18 cellular contexts compared by ENCODE assay signal in genomic region chr15:69530234-69530633, GRCh38.
"Had no signal": no experiment of that assay in that cellular context is flagged by ENCODE, and none has a peak within 500 bp of the region (broad histone marks: within the 10 kb centered on the region; RNA-seq: fewer than 3 reads in every experiment).

No MANE protein-coding gene starts in this region.

- H3K9ac ChIP-seq: parathyroid adenoma had no signal

- H3K27ac Mint-ChIP-seq: activated CD8-positive, alpha-beta T cell treated with anti-CD3 and anti-CD28 coated beads, Interleukin-2, amount 10 ng/mL, durations not matched to agents 7 days and 5 days; activated naive CD8-positive, alpha-beta T cell treated with anti-CD3 and anti-CD28 coated beads, Interleukin-2, amount 10 ng/mL, durations not matched to agents 7 days and 5 days; activated T-helper 1 cell treated with anti-CD3 and anti-CD28 coated beads, Interleukin-12 subunit alpha, Interleukin-12 subunit beta, Interleukin-2, Interleukin-4 antibody, amounts not matched to agents 30 ng/mL and 10 ng/mL and 1 ng/mL, durations not matched to agents 14 hours and 24 hours and 36 hours; mesothelial cell of epicardium; stimulated activated memory B cell treated with anti-CD40 and anti-IgM and Interleukin-4, amounts not matched to agents 10 μg/mL and 1 μg/mL and 100 μg/mL, for 72 hours had no signal

- H3K4me1 Mint-ChIP-seq: naive thymus-derived CD8-positive, alpha-beta T cell; stimulated activated memory B cell treated with anti-CD40 and anti-IgM and Interleukin-4, amounts not matched to agents 10 μg/mL and 1 μg/mL and 100 μg/mL, for 72 hours had no signal

- H3K79me2 ChIP-seq: parathyroid adenoma had no signal

- H3K4me1 ChIP-seq: parathyroid adenoma, right lobe of liver had no signal

- DNase-seq: activated CD4-positive, alpha-beta T cell treated with anti-CD3 and anti-CD28 coated beads for 1 hour; activated CD4-positive, alpha-beta T cell treated with anti-CD3 and anti-CD28 coated beads, Interleukin-2, amount 50 U/mL, for 1 hour; activated CD8-positive, alpha-beta T cell treated with anti-CD3 and anti-CD28 coated beads, Interleukin-2, amount 10 ng/mL, durations not matched to agents 7 days and 5 days; activated gamma-delta T cell treated with Interleukin-2 at 50 U/mL for 16 hours; activated naive CD8-positive, alpha-beta T cell treated with anti-CD3 and anti-CD28 coated beads, Interleukin-2, amount 10 ng/mL, durations not matched to agents 7 days and 5 days; amniotic stem cell; cortex of kidney; heart left ventricle; naive thymus-derived CD8-positive, alpha-beta T cell; stimulated activated CD4-positive, alpha-beta T cell treated with anti-CD3 and anti-CD28 coated beads, Interleukin-2, amount 100 ng/mL, for 24 hours; T-helper 9 cell had no signal

- H3K36me3 ChIP-seq: heart left ventricle, right lobe of liver had no signal

- H3K9me3 ChIP-seq: heart left ventricle, right lobe of liver had no signal

- H3K9me3 Mint-ChIP-seq: activated naive CD8-positive, alpha-beta T cell treated with anti-CD3 and anti-CD28 coated beads, Interleukin-2, amount 10 ng/mL, durations not matched to agents 7 days and 5 days; activated T-helper 1 cell treated with anti-CD3 and anti-CD28 coated beads, Interleukin-12 subunit alpha, Interleukin-12 subunit beta, Interleukin-2, Interleukin-4 antibody, amounts not matched to agents 30 ng/mL and 10 ng/mL and 1 ng/mL, durations not matched to agents 14 hours and 24 hours and 36 hours; mesothelial cell of epicardium; naive thymus-derived CD8-positive, alpha-beta T cell; stimulated activated memory B cell treated with anti-CD40 and anti-IgM and Interleukin-4, amounts not matched to agents 10 μg/mL and 1 μg/mL and 100 μg/mL, for 72 hours had no signal

- H3K27ac ChIP-seq: heart left ventricle, parathyroid adenoma, right lobe of liver, skin epidermis had no signal

- H3K36me3 Mint-ChIP-seq: activated naive CD8-positive, alpha-beta T cell treated with anti-CD3 and anti-CD28 coated beads, Interleukin-2, amount 10 ng/mL, durations not matched to agents 7 days and 5 days; mesothelial cell of epicardium; naive thymus-derived CD8-positive, alpha-beta T cell; stimulated activated memory B cell treated with anti-CD40 and anti-IgM and Interleukin-4, amounts not matched to agents 10 μg/mL and 1 μg/mL and 100 μg/mL, for 72 hours had no signal

- H3K4me3 Mint-ChIP-seq: activated CD8-positive, alpha-beta T cell treated with anti-CD3 and anti-CD28 coated beads, Interleukin-2, amount 10 ng/mL, durations not matched to agents 7 days and 5 days; activated naive CD8-positive, alpha-beta T cell treated with anti-CD3 and anti-CD28 coated beads, Interleukin-2, amount 10 ng/mL, durations not matched to agents 7 days and 5 days; activated T-helper 1 cell treated with anti-CD3 and anti-CD28 coated beads, Interleukin-12 subunit alpha, Interleukin-12 subunit beta, Interleukin-2, Interleukin-4 antibody, amounts not matched to agents 30 ng/mL and 10 ng/mL and 1 ng/mL, durations not matched to agents 14 hours and 24 hours and 36 hours; mesothelial cell of epicardium; naive thymus-derived CD8-positive, alpha-beta T cell; stimulated activated memory B cell treated with anti-CD40 and anti-IgM and Interleukin-4, amounts not matched to agents 10 μg/mL and 1 μg/mL and 100 μg/mL, for 72 hours had no signal

- H3K4me3 ChIP-seq: heart left ventricle, lung, right lobe of liver, skin epidermis had no signal

- H3K27me3 ChIP-seq: right lobe of liver had no signal
